17 cellular contexts compared by ENCODE assay signal in genomic region chr17:36597229-36597628, GRCh38.
"Had no signal": no experiment of that assay in that cellular context is flagged by ENCODE, and none has a peak within 500 bp of the region (broad histone marks: within the 10 kb centered on the region; RNA-seq: fewer than 3 reads in every experiment).

No MANE protein-coding gene starts in this region.

- H3K27ac ChIP-seq: coronary artery, gastrocnemius medialis, left ventricle myocardium inferior, parathyroid adenoma, testis had no signal

- H3K36me3 Mint-ChIP-seq: activated naive CD4-positive, alpha-beta T cell treated with anti-CD3 and anti-CD28 coated beads, Interleukin-2, amount 10 ng/mL, durations not matched to agents 7 days and 5 days had no signal

- H3K36me3 ChIP-seq: gastrocnemius medialis had no signal

- H3K4me3 Mint-ChIP-seq: activated CD4-positive, alpha-beta memory T cell treated with anti-CD3 and anti-CD28 coated beads for 36 hours; activated naive CD4-positive, alpha-beta T cell treated with anti-CD3 and anti-CD28 coated beads, Interleukin-2, amount 10 ng/mL, durations not matched to agents 7 days and 5 days; activated naive CD8-positive, alpha-beta T cell treated with anti-CD3 and anti-CD28 coated beads, Interleukin-2, amount 50 U/mL, for 24 hours; activated T-helper 17 cell treated with anti-CD3 and anti-CD28 coated beads, Interleukin-2, amount 50 U/mL, for 72 hours; stimulated activated memory B cell treated with anti-CD40 and anti-IgM and Interleukin-4, amounts not matched to agents 10 μg/mL and 1 μg/mL and 100 μg/mL, for 72 hours had no signal

- H3K9me3 Mint-ChIP-seq: activated CD4-positive, alpha-beta memory T cell treated with anti-CD3 and anti-CD28 coated beads for 36 hours; activated naive CD4-positive, alpha-beta T cell treated with anti-CD3 and anti-CD28 coated beads, Interleukin-2, amount 10 ng/mL, durations not matched to agents 7 days and 5 days; activated naive CD8-positive, alpha-beta T cell treated with anti-CD3 and anti-CD28 coated beads, Interleukin-2, amount 50 U/mL, for 24 hours; activated T-helper 17 cell treated with anti-CD3 and anti-CD28 coated beads, Interleukin-2, amount 50 U/mL, for 72 hours; brain; naive thymus-derived CD4-positive, alpha-beta T cell; stimulated activated memory B cell treated with anti-CD40 and anti-IgM and Interleukin-4, amounts not matched to agents 10 μg/mL and 1 μg/mL and 100 μg/mL, for 72 hours had no signal

- H3K27me3 ChIP-seq: gastrocnemius medialis, testis had no signal

- ATAC-seq: activated naive CD8-positive, alpha-beta T cell treated with anti-CD3 and anti-CD28 coated beads, Interleukin-2, amount 50 U/mL, for 24 hours; activated T-helper 17 cell treated with anti-CD3 and anti-CD28 coated beads, Interleukin-2, amount 50 U/mL, for 72 hours; gastrocnemius medialis; naive thymus-derived CD4-positive, alpha-beta T cell; sciatic nerve; stimulated activated memory B cell treated with anti-CD40 and anti-IgM and Interleukin-4, amounts not matched to agents 10 μg/mL and 1 μg/mL and 100 μg/mL, for 72 hours had no signal

- H3K9me3 ChIP-seq: gastrocnemius medialis, left ventricle myocardium inferior, testis had no signal

- DNase-seq: activated CD4-positive, alpha-beta memory T cell treated with anti-CD3 and anti-CD28 coated beads for 36 hours; activated naive CD4-positive, alpha-beta T cell treated with anti-CD3 and anti-CD28 coated beads, Interleukin-2, amount 10 ng/mL, durations not matched to agents 7 days and 5 days; activated naive CD8-positive, alpha-beta T cell treated with anti-CD3 and anti-CD28 coated beads, Interleukin-2, amount 50 U/mL, for 24 hours; activated T-cell treated with anti-CD3 and anti-CD28 coated beads, Interleukin-2, amount 50 U/mL, for 1 hour; anterior cingulate cortex; central memory CD4-positive, alpha-beta T cell; gastrocnemius medialis; left ventricle myocardium inferior; stimulated activated CD4-positive, alpha-beta T cell treated with anti-CD3 and anti-CD28 coated beads, Interleukin-4, amount 100 ng/mL, for 4 hours; testis had no signal

- H3K27ac Mint-ChIP-seq: activated CD4-positive, alpha-beta memory T cell treated with anti-CD3 and anti-CD28 coated beads for 36 hours; activated naive CD4-positive, alpha-beta T cell treated with anti-CD3 and anti-CD28 coated beads, Interleukin-2, amount 10 ng/mL, durations not matched to agents 7 days and 5 days; activated naive CD8-positive, alpha-beta T cell treated with anti-CD3 and anti-CD28 coated beads, Interleukin-2, amount 50 U/mL, for 24 hours; activated T-helper 17 cell treated with anti-CD3 and anti-CD28 coated beads, Interleukin-2, amount 50 U/mL, for 72 hours; naive thymus-derived CD4-positive, alpha-beta T cell; stimulated activated memory B cell treated with anti-CD40 and anti-IgM and Interleukin-4, amounts not matched to agents 10 μg/mL and 1 μg/mL and 100 μg/mL, for 72 hours had no signal

- H3K27me3 Mint-ChIP-seq: activated CD4-positive, alpha-beta memory T cell treated with anti-CD3 and anti-CD28 coated beads for 36 hours; activated naive CD8-positive, alpha-beta T cell treated with anti-CD3 and anti-CD28 coated beads, Interleukin-2, amount 50 U/mL, for 24 hours; activated T-helper 17 cell treated with anti-CD3 and anti-CD28 coated beads, Interleukin-2, amount 50 U/mL, for 72 hours; naive thymus-derived CD4-positive, alpha-beta T cell; stimulated activated memory B cell treated with anti-CD40 and anti-IgM and Interleukin-4, amounts not matched to agents 10 μg/mL and 1 μg/mL and 100 μg/mL, for 72 hours had no signal

- H3K4me3 ChIP-seq: coronary artery, gastrocnemius medialis, left ventricle myocardium inferior, testis had no signal
